In genomic region chr22:41206719-41207118, GRCh38 we compare ENCODE assay signal across 16 cellular contexts. TPM values are rescaled to one million over a fixed set of nuclear protein-coding genes. Genes with fewer than 3 reads are reported as not detected.
DNase-seq lines count a peak whose midpoint lies in the region; ATAC-seq, FAIRE-seq and TF ChIP-seq lines count a peak whose summit lies in the region.
"Had no signal": no experiment of that assay in that cellular context is flagged by ENCODE, and none has a peak within 500 bp of the region (broad histone marks: within the 10 kb centered on the region; RNA-seq: fewer than 3 reads in every experiment).

No MANE protein-coding gene starts in this region.

- no peaks in the 10 kb centered on the region for H3K9me1 ChIP-seq in K562 (ENCODE audit: control insufficient read depth, insufficient read depth, low read length)

- TF ChIP-seq POLR2A in K562 (conservative IDR thresholded peaks at IDR 0.05), result no peak
- TF ChIP-seq POLR2A in transverse colon (IDR thresholded peaks at IDR 0.05), result no peak

- in situ Hi-C loops in K562 (cut with MboI) (no loop called here), transverse colon (cut with MboI; ENCODE audit: low pct_ligation_motif_present in 1 of 4, low pct_unique_long_range_greater_than_20kb in 1 of 4, low sequenced_read_pairs in 3 of 4) (no loop called here)

- BruUV-seq in K562 (replicated peaks; lab: Mats Ljungman, UMichigan), result TSS peak; percentile 38

- no peaks in the 10 kb centered on the region for H3K27me3 Mint-ChIP-seq in activated T-cell treated with anti-CD3 and anti-CD28 coated beads, Interleukin-2, amount 50 U/mL, for 72 hours (ENCODE audit: low read depth)
- peaks cover 11% of the 10 kb centered on the region for H3K27me3 Mint-ChIP-seq in stimulated activated memory B cell treated with anti-CD40 and anti-IgM and Interleukin-4, amounts not matched to agents 10 μg/mL and 1 μg/mL and 100 μg/mL, for 72 hours

- H3K36me3 Mint-ChIP-seq in activated T-cell treated with anti-CD3 and anti-CD28 coated beads, Interleukin-2, amount 50 U/mL, for 72 hours (ENCODE audit: insufficient read depth in 2 of 2), result peaks cover 2 to 8% of the 10 kb centered on the region in 2 donors
- H3K36me3 Mint-ChIP-seq in stimulated activated memory B cell treated with anti-CD40 and anti-IgM and Interleukin-4, amounts not matched to agents 10 μg/mL and 1 μg/mL and 100 μg/mL, for 72 hours, result peaks cover 26% of the 10 kb centered on the region

- H3K27ac ChIP-seq in OCI-LY1 (ENCODE audit: low read depth, low read length, poor library complexity, severe bottlenecking), result no peak overlapping the region
- no peak overlapping the region for H3K27ac ChIP-seq in K562 (ENCODE audit: extremely low read depth, low read depth, low read length)
- no peak overlapping the region for H3K27ac ChIP-seq in transverse colon
- H3K27ac ChIP-seq: lower lobe of right lung had no signal

- no peaks in the 10 kb centered on the region for H3K27me3 ChIP-seq in OCI-LY1 (ENCODE audit: insufficient read depth, low read length)
- H3K27me3 ChIP-seq in K562 (ENCODE audit: control insufficient read depth in 2 of 2, insufficient read depth in 2 of 2, low read length in 2 of 2), result no peaks in the 10 kb centered on the region
- H3K27me3 ChIP-seq in transverse colon, result no peaks in the 10 kb centered on the region
- H3K27me3 ChIP-seq: stomach had no signal

- H3K9me3 Mint-ChIP-seq in activated T-cell treated with anti-CD3 and anti-CD28 coated beads, Interleukin-2, amount 50 U/mL, for 72 hours, result no peaks in the 10 kb centered on the region
- H3K9me3 Mint-ChIP-seq in stimulated activated memory B cell treated with anti-CD40 and anti-IgM and Interleukin-4, amounts not matched to agents 10 μg/mL and 1 μg/mL and 100 μg/mL, for 72 hours, result no peaks in the 10 kb centered on the region

- H3K36me3 ChIP-seq in OCI-LY1 (ENCODE audit: insufficient read depth, low read length), result peaks cover 17% of the 10 kb centered on the region
- H3K36me3 ChIP-seq in K562 (ENCODE audit: control insufficient read depth, insufficient read depth, low read length), result peaks cover 16% of the 10 kb centered on the region; the same call in 2 of the 3 replicates
- peaks cover 0 to 10% (median 1%) of the 10 kb centered on the region in 4 donors for H3K36me3 ChIP-seq in transverse colon

- 85% methylated on average over 6 of the region's 9 CpGs for WGBS in K562 (ENCODE audit: insufficient coverage, low coverage, missing lambda C conversion rate)
- WGBS in transverse colon (ENCODE audit: low coverage in 1 of 2), 2 donors, result 85 to 92% methylated on average over 9 of the region's 9 CpGs

- no peak for DNase-seq in activated T-cell treated with anti-CD3 and anti-CD28 coated beads, Interleukin-2, amount 50 U/mL, for 72 hours
- DNase-seq in activated T-cell treated with anti-CD3 and anti-CD28 coated beads, Interleukin-2, amount 50 U/mL, for 48 hours, result no peak
- no peak for DNase-seq in K562 (ENCODE audit: extremely low read depth in 1 of 4, low spot score in 3 of 4)
- no peak for DNase-seq in NCI-H2227 (lab: John Stamatoyannopoulos, UW; ENCODE audit: unreplicated experiment)
- DNase-seq in transverse colon, result no peak
- DNase-seq: activated CD4-positive, CD25-positive, alpha-beta regulatory T cell treated with anti-CD3 and anti-CD28 coated beads, Interleukin-2, amount 50 U/mL, for 72 hours; activated gamma-delta T cell; Kasumi-1; lower lobe of right lung; NCI-H1694 treated with DMSO at 0.1 percent for 48 hours; NCI-H526 treated with DMSO at 0.1 percent for 48 hours; stomach had no signal

- ATAC-seq in activated T-cell treated with anti-CD3 and anti-CD28 coated beads, Interleukin-2, amount 50 U/mL, for 72 hours (replicated peaks in 1 of 2), result no peak
- no peak for ATAC-seq in K562
- no peak for ATAC-seq in stimulated activated memory B cell treated with anti-CD40 and anti-IgM and Interleukin-4, amounts not matched to agents 10 μg/mL and 1 μg/mL and 100 μg/mL, for 72 hours
- no peak for ATAC-seq in HG03469 (IDR thresholded peaks at IDR 0.05; ENCODE audit: unreplicated experiment)
- ATAC-seq: lower lobe of right lung had no signal

- no peaks in the 10 kb centered on the region for H3K9me3 ChIP-seq in OCI-LY1 (ENCODE audit: low read length)
- H3K9me3 ChIP-seq in K562 (replicated peaks; ENCODE audit: control insufficient read depth, insufficient read depth, low read depth, low read length), result no peaks in the 10 kb centered on the region
- no peaks in the 10 kb centered on the region for H3K9me3 ChIP-seq in transverse colon
- H3K9me3 ChIP-seq: lower lobe of right lung, stomach had no signal

- FAIRE-seq in K562 (lab: Jason Lieb, UNC), result no peak
- FAIRE-seq: RCC 7860 had no signal

- H3K27ac Mint-ChIP-seq in activated T-cell treated with anti-CD3 and anti-CD28 coated beads, Interleukin-2, amount 50 U/mL, for 72 hours, result no peak overlapping the region
- H3K27ac Mint-ChIP-seq in stimulated activated memory B cell treated with anti-CD40 and anti-IgM and Interleukin-4, amounts not matched to agents 10 μg/mL and 1 μg/mL and 100 μg/mL, for 72 hours, result no peak overlapping the region

- TF ChIP-seq RAD21 in K562 (CRISPR knock-in tag; conservative IDR thresholded peaks at IDR 0.05 in 1 of 2, IDR thresholded peaks at IDR 0.05 in 1 of 2), result no peak

- no peaks in the 10 kb centered on the region for H3K9me2 ChIP-seq in OCI-LY1 (ENCODE audit: low read depth, low read length)

- POLR2A ChIA-PET in K562 (lab: Yijun Ruan, JAX), result interaction anchor here (0.6 to 0.7 kb wide), 2 partner anchors 15 to 64 kb away, joined by 3 read pairs; no protein-coding TSS in a partner anchor

- H3K79me2 ChIP-seq in OCI-LY1 (ENCODE audit: insufficient read depth, low read length) (peaks cover 5% of the 10 kb centered on the region), K562 (ENCODE audit: control insufficient read depth, insufficient read depth, low read length) (peaks cover 19% of the 10 kb centered on the region)

- H3K4me3 Mint-ChIP-seq in activated T-cell treated with anti-CD3 and anti-CD28 coated beads, Interleukin-2, amount 50 U/mL, for 72 hours, result peak overlapping the region; percentile 70 to 74
- H3K4me3 Mint-ChIP-seq in stimulated activated memory B cell treated with anti-CD40 and anti-IgM and Interleukin-4, amounts not matched to agents 10 μg/mL and 1 μg/mL and 100 μg/mL, for 72 hours, result peak overlapping the region; percentile 34

- peaks cover 14% of the 10 kb centered on the region for H3K4me1 ChIP-seq in OCI-LY1 (ENCODE audit: insufficient read depth, low read length, severe bottlenecking)
- peaks cover 2 to 6% of the 10 kb centered on the region in 2 experiments; a peak in 1 of 5 replicates for H3K4me1 ChIP-seq in K562 (replicated peaks in 1 of 2; ENCODE audit: control insufficient read depth in 2 of 2, insufficient read depth in 2 of 2, low read length in 2 of 2)
- H3K4me1 ChIP-seq in transverse colon, result peaks cover 7 to 12% (median 9%) of the 10 kb centered on the region in 4 donors

- H3K4me2 ChIP-seq in OCI-LY1 (ENCODE audit: low read length), result no peak overlapping the region
- no peak overlapping the region for H3K4me2 ChIP-seq in K562 (ENCODE audit: insufficient read depth, low read length)

- H4K20me1 ChIP-seq in OCI-LY1 (ENCODE audit: insufficient read depth, low read length) (no peaks in the 10 kb centered on the region), K562 (replicated peaks; ENCODE audit: control insufficient read depth, insufficient read depth, low read length) (no peaks in the 10 kb centered on the region)

- no peaks in the 10 kb centered on the region for H3F3A ChIP-seq in OCI-LY1 (ENCODE audit: insufficient read depth, low read length)

- TF ChIP-seq EP300 in K562 (IDR thresholded peaks at IDR 0.05; ENCODE audit: low read length), result no peak
- TF ChIP-seq EP300 in transverse colon (IDR thresholded peaks at IDR 0.05; ENCODE audit: low read depth), result no peak

- intact Hi-C loops in K562 (cut with micrococcal nuclease) (no loop called here), transverse colon (cut with DNase I; ENCODE audit: low total_unique reads) (no loop called here)

- CTCF ChIA-PET in K562 (lab: Yijun Ruan, JAX; ENCODE audit: low intra/inter-chr PET ratio), result no interaction called here

- H3K4me3 ChIP-seq in OCI-LY1 (ENCODE audit: low read depth, low read length, poor library complexity, severe bottlenecking) (peak overlapping the region; percentile 97), K562 (no peak overlapping the region), transverse colon (no peak overlapping the region)

- TF ChIP-seq CTCF in OCI-LY1 (IDR thresholded peaks at IDR 0.05; ENCODE audit: low read length) (no peak), K562 (IDR thresholded peaks at IDR 0.05 in 2 of 3, conservative IDR thresholded peaks at IDR 0.05 in 1 of 3; ENCODE audit: insufficient read depth in 2 of 3, low read depth in 1 of 3, low read length in 3 of 3) (no peak), transverse colon (IDR thresholded peaks at IDR 0.05) (no peak)

- H2AFZ ChIP-seq in OCI-LY1 (ENCODE audit: low read length), result no peak overlapping the region
- H2AFZ ChIP-seq in K562 (ENCODE audit: low read depth, low read length), result no peak overlapping the region

- H3K9ac ChIP-seq in OCI-LY1 (ENCODE audit: low read length), result no peak overlapping the region
- H3K9ac ChIP-seq in K562 (ENCODE audit: insufficient read depth in 1 of 2, low read depth in 2 of 2, low read length in 2 of 2), result no peak overlapping the region

- H3K4me1 Mint-ChIP-seq in activated T-cell treated with anti-CD3 and anti-CD28 coated beads, Interleukin-2, amount 50 U/mL, for 72 hours (ENCODE audit: low read depth), result peaks cover 41% of the 10 kb centered on the region
- H3K4me1 Mint-ChIP-seq in stimulated activated memory B cell treated with anti-CD40 and anti-IgM and Interleukin-4, amounts not matched to agents 10 μg/mL and 1 μg/mL and 100 μg/mL, for 72 hours, result peaks cover 47% of the 10 kb centered on the region

RNA-seq across cellular contexts. Expression of gene L3MBTL2, which starts 1.6 kb away (rescaled TPM):
- total RNA-seq in activated T-cell treated with anti-CD3 and anti-CD28 coated beads, Interleukin-2, amount 50 U/mL, for 72 hours, result 10 to 100 TPM; 21.9 to 25.6 TPM
- total RNA-seq in K562 (2011; cell fraction: chromatin; rRNA removed; ENCODE audit: low replicate concordance), result 30.3 and 60.3 TPM in 2 replicates
- total RNA-seq in K562 (2011; cell fraction: nucleolus; rRNA removed), result 35.0 and 35.3 TPM in 2 replicates
- total RNA-seq in K562 (2011; cell fraction: nucleoplasm; rRNA removed), result 28.8 and 30.5 TPM in 2 replicates
- total RNA-seq in K562 (2014; rRNA removed) (16.7 and 23.0 TPM in 2 replicates), K562 (2014; rRNA removed; fragmentation: Illumina TruSeq; extraction: Trizol) (12.9 and 14.7 TPM in 2 replicates), K562 (2015; rRNA removed; fragmentation: Illumina TruSeq; extraction: Trizol) (18.6 and 19.1 TPM in 2 replicates), K562 (2021) (21.6 and 23.1 TPM in 2 replicates), transverse colon (10 to 100 TPM in 3 of 4 donors, 1 to 10 TPM in 1; 9.1 to 32.4 (median 14.5) TPM)
- polyA plus RNA-seq in K562 (2011; rRNA removed) (15.7 and 17.2 TPM in 2 replicates), K562 (2014; fragmentation: Illumina TruSeq; extraction: Trizol) (20.6 and 23.0 TPM in 2 replicates), K562 (2014; fragmentation: Nextera tagmentation; extraction: Ambion mirVana) (10 to 100 TPM; 10.3 to 21.0 TPM), K562 (2014; rRNA removed) (18.8 and 20.5 TPM in 2 replicates)
- 15.2 and 20.4 TPM in 2 replicates for polyA plus RNA-seq in K562 (2011; cell fraction: cytosol; rRNA removed)
- 25.9 and 35.9 TPM in 2 replicates for polyA plus RNA-seq in K562 (2011; cell fraction: nucleus; rRNA removed)
- 16.3 and 16.5 TPM in 2 replicates for polyA plus RNA-seq in K562 (2012)
- polyA minus RNA-seq in K562 (2011; rRNA and poly(A)+ RNA removed), result 19.2 and 24.6 TPM in 2 replicates
- 10.3 and 12.2 TPM in 2 replicates for polyA minus RNA-seq in K562 (2011; cell fraction: cytosol; rRNA and poly(A)+ RNA removed)
- polyA minus RNA-seq in K562 (2011; cell fraction: nucleus; rRNA and poly(A)+ RNA removed), result 11.6 and 16.6 TPM in 2 replicates

RNA-seq across cellular contexts. Expression of gene CHADL, which starts 34.0 kb away (rescaled TPM):
- 1 to 10 TPM in 1 of 2 donors, under 1 TPM in 1; 0.55 to 1.4 TPM for total RNA-seq in activated T-cell treated with anti-CD3 and anti-CD28 coated beads, Interleukin-2, amount 50 U/mL, for 72 hours
- total RNA-seq in K562 (2011; cell fraction: chromatin; rRNA removed; ENCODE audit: low replicate concordance), result not detected in 2 replicates
- total RNA-seq in K562 (2011; cell fraction: nucleolus; rRNA removed), result 0.39 TPM in 1 of 2 replicates, not detected in the other
- total RNA-seq in K562 (2011; cell fraction: nucleoplasm; rRNA removed), result not detected in 2 replicates
- total RNA-seq in K562 (2014; rRNA removed) (not detected in 2 replicates), K562 (2014; rRNA removed; fragmentation: Illumina TruSeq; extraction: Trizol) (not detected in 2 replicates), K562 (2015; rRNA removed; fragmentation: Illumina TruSeq; extraction: Trizol) (not detected in 2 replicates), K562 (2021) (not detected in 2 replicates), transverse colon (10 to 100 TPM in 1 of 4 donors, 1 to 10 TPM in 3; 3.0 to 20.6 (median 5.3) TPM)
- polyA plus RNA-seq in K562 (2011; rRNA removed) (not detected in 2 replicates), K562 (2014; fragmentation: Illumina TruSeq; extraction: Trizol) (not detected in 2 replicates), K562 (2014; fragmentation: Nextera tagmentation; extraction: Ambion mirVana) (not detected), K562 (2014; rRNA removed) (not detected in 2 replicates)
- not detected in 2 replicates for polyA plus RNA-seq in K562 (2011; cell fraction: cytosol; rRNA removed)
- polyA plus RNA-seq in K562 (2011; cell fraction: nucleus; rRNA removed), result not detected in 2 replicates
- not detected in 2 replicates for polyA plus RNA-seq in K562 (2012)
- polyA minus RNA-seq in K562 (2011; rRNA and poly(A)+ RNA removed), result not detected in 2 replicates
- polyA minus RNA-seq in K562 (2011; cell fraction: cytosol; rRNA and poly(A)+ RNA removed), result not detected in 2 replicates
- polyA minus RNA-seq in K562 (2011; cell fraction: nucleus; rRNA and poly(A)+ RNA removed), result not detected in 2 replicates
